Comparison of ENCODE assay signal across 19 cellular contexts in genomic region chr14:52723514-52724359, GRCh38. TPM values are rescaled to one million over a fixed set of nuclear protein-coding genes. Genes with fewer than 3 reads are reported as not detected.
DNase-seq lines count a peak whose midpoint lies in the region; ATAC-seq lines count a peak whose summit lies in the region.
"Had no signal": no experiment of that assay in that cellular context is flagged by ENCODE, and none has a peak within 500 bp of the region (broad histone marks: within the 10 kb centered on the region; RNA-seq: fewer than 3 reads in every experiment).

No MANE protein-coding gene starts in this region.

- H3K27me3 ChIP-seq in CD8-positive, alpha-beta memory T cell (ENCODE audit: insufficient read depth, low read length, poor library complexity, severe bottlenecking): no peaks in the 10 kb centered on the region
- H3K27me3 ChIP-seq in naive thymus-derived CD4-positive, alpha-beta T cell (ENCODE audit: control insufficient read depth in 2 of 2, insufficient read depth in 2 of 2, low read length in 2 of 2): no peaks in the 10 kb centered on the region
- H3K27me3 ChIP-seq: BE2C, SJSA1 had no signal

- peaks cover 10% of the 10 kb centered on the region for H3K4me1 Mint-ChIP-seq in activated CD8-positive, alpha-beta memory T cell treated with anti-CD3 and anti-CD28 coated beads, Interleukin-2, amount 10 ng/mL, durations not matched to agents 7 days and 5 days
- peaks cover 22 to 34% (median 33%) of the 10 kb centered on the region in 3 donors for H3K4me1 Mint-ChIP-seq in CD8-positive, alpha-beta memory T cell
- H3K4me1 Mint-ChIP-seq in activated CD4-positive, alpha-beta memory T cell treated with anti-CD3 and anti-CD28 coated beads, Interleukin-2, amount 10 ng/mL, durations not matched to agents 7 days and 5 days: peaks cover 16% of the 10 kb centered on the region
- peaks cover 16 to 42% (median 29%) of the 10 kb centered on the region in 7 donors for H3K4me1 Mint-ChIP-seq in naive thymus-derived CD4-positive, alpha-beta T cell

- H3K9me3 ChIP-seq in CD8-positive, alpha-beta memory T cell (ENCODE audit: low read length): no peaks in the 10 kb centered on the region
- no peaks in the 10 kb centered on the region for H3K9me3 ChIP-seq in naive thymus-derived CD4-positive, alpha-beta T cell (ENCODE audit: control insufficient read depth in 2 of 3, low read length in 3 of 3)
- H3K9me3 ChIP-seq: BE2C, SJSA1 had no signal

- no peak for DNase-seq in activated CD8-positive, alpha-beta memory T cell treated with anti-CD3 and anti-CD28 coated beads, Interleukin-2, amount 10 ng/mL, durations not matched to agents 7 days and 5 days
- DNase-seq in activated CD8-positive, alpha-beta memory T cell treated with anti-CD3 and anti-CD28 coated beads, Interleukin-2, amount 50 U/mL, for 4 hours: no peak
- DNase-seq in CD8-positive, alpha-beta memory T cell: no peak
- no peak for DNase-seq in activated CD4-positive, alpha-beta memory T cell treated with anti-CD3 and anti-CD28 coated beads, Interleukin-2, amount 10 ng/mL, durations not matched to agents 7 days and 5 days
- DNase-seq in naive thymus-derived CD4-positive, alpha-beta T cell: no peak
- DNase-seq in NCI-H1092 treated with DMSO at 0.1 percent for 48 hours (lab: John Stamatoyannopoulos, UW): no peak
- no peak for DNase-seq in SIG-M5 (lab: John Stamatoyannopoulos, UW)
- DNase-seq in iPS-NIHi11 (ENCODE audit: low spot score): no peak
- DNase-seq: amygdala; BE2C; GDM1; GM23248; head of caudate nucleus; NCI-H187; NCI-H2227 treated with DMSO at 0.1 percent for 48 hours; NCI-H82; nucleus accumbens; stimulated activated CD4-positive, alpha-beta T cell treated with anti-CD3 and anti-CD28 coated beads, Interleukin-12 subunit alpha, Interleukin-12 subunit beta, amount 100 ng/mL, for 4 hours had no signal

- H3K27me3 Mint-ChIP-seq in activated CD8-positive, alpha-beta memory T cell treated with anti-CD3 and anti-CD28 coated beads, Interleukin-2, amount 10 ng/mL, durations not matched to agents 7 days and 5 days: no peaks in the 10 kb centered on the region
- H3K27me3 Mint-ChIP-seq in CD8-positive, alpha-beta memory T cell: no peaks in the 10 kb centered on the region
- no peaks in the 10 kb centered on the region for H3K27me3 Mint-ChIP-seq in activated CD4-positive, alpha-beta memory T cell treated with anti-CD3 and anti-CD28 coated beads, Interleukin-2, amount 10 ng/mL, durations not matched to agents 7 days and 5 days
- H3K27me3 Mint-ChIP-seq in naive thymus-derived CD4-positive, alpha-beta T cell: no peaks in the 10 kb centered on the region

- POLR2A ChIA-PET in CD8-positive, alpha-beta memory T cell (lab: Charles Lee): interaction anchor here (1.0 kb wide), 1 partner anchor 16 kb away, joined by 3 read pairs; no protein-coding TSS in a partner anchor
- POLR2A ChIA-PET in activated CD4-positive, alpha-beta memory T cell treated with anti-CD3 and anti-CD28 coated beads, Interleukin-2, amount 10 ng/mL, durations not matched to agents 7 days and 5 days (lab: Charles Lee): interaction anchor here (0.8 to 2.9 kb wide), 4 partner anchors 8 to 18 kb away, joined by 3 to 8 read pairs (median 7); no protein-coding TSS in a partner anchor
- POLR2A ChIA-PET in naive thymus-derived CD4-positive, alpha-beta T cell (lab: Charles Lee): interaction anchor here (2.5 to 11.0 kb wide), 2 partner anchors 18 to 28 kb away, joined by 6 to 119 read pairs; partner anchors contain the start of gene ERO1A

- ATAC-seq in activated CD8-positive, alpha-beta memory T cell treated with anti-CD3 and anti-CD28 coated beads, Interleukin-2, amount 10 ng/mL, durations not matched to agents 7 days and 5 days: no peak
- no peak for ATAC-seq in naive thymus-derived CD4-positive, alpha-beta T cell

- intact Hi-C loops in naive thymus-derived CD4-positive, alpha-beta T cell (cut with micrococcal nuclease): loop anchor here in 1 of 2 donors (10.0 kb wide), 1 partner anchor 1629 kb away; the partner anchor contains the start of gene TRIM9

- no peak overlapping the region for H3K27ac ChIP-seq in CD8-positive, alpha-beta memory T cell (ENCODE audit: low read depth, low read length)
- peak overlapping the region; percentile 10 for H3K27ac ChIP-seq in naive thymus-derived CD4-positive, alpha-beta T cell (ENCODE audit: low read depth, low read length)
- H3K27ac ChIP-seq: GM23248, SJSA1 had no signal

- H3K27ac Mint-ChIP-seq in activated CD8-positive, alpha-beta memory T cell treated with anti-CD3 and anti-CD28 coated beads, Interleukin-2, amount 10 ng/mL, durations not matched to agents 7 days and 5 days: peak overlapping the region; percentile 13
- H3K27ac Mint-ChIP-seq in CD8-positive, alpha-beta memory T cell: peak overlapping the region; percentile 11 to 89 (median 68)
- H3K27ac Mint-ChIP-seq in activated CD4-positive, alpha-beta memory T cell treated with anti-CD3 and anti-CD28 coated beads, Interleukin-2, amount 10 ng/mL, durations not matched to agents 7 days and 5 days: peak overlapping the region; percentile 20
- H3K27ac Mint-ChIP-seq in naive thymus-derived CD4-positive, alpha-beta T cell: peak overlapping the region in 8 of 9 donors; percentile 42 to 91 (median 76)

- H3K9me3 Mint-ChIP-seq in activated CD8-positive, alpha-beta memory T cell treated with anti-CD3 and anti-CD28 coated beads, Interleukin-2, amount 10 ng/mL, durations not matched to agents 7 days and 5 days (ENCODE audit: low read depth): no peaks in the 10 kb centered on the region
- H3K9me3 Mint-ChIP-seq in CD8-positive, alpha-beta memory T cell: no peaks in the 10 kb centered on the region
- no peaks in the 10 kb centered on the region for H3K9me3 Mint-ChIP-seq in activated CD4-positive, alpha-beta memory T cell treated with anti-CD3 and anti-CD28 coated beads, Interleukin-2, amount 10 ng/mL, durations not matched to agents 7 days and 5 days
- H3K9me3 Mint-ChIP-seq in naive thymus-derived CD4-positive, alpha-beta T cell: no peaks in the 10 kb centered on the region

- peaks cover 44% of the 10 kb centered on the region for H3K36me3 Mint-ChIP-seq in activated CD8-positive, alpha-beta memory T cell treated with anti-CD3 and anti-CD28 coated beads, Interleukin-2, amount 10 ng/mL, durations not matched to agents 7 days and 5 days
- H3K36me3 Mint-ChIP-seq in CD8-positive, alpha-beta memory T cell: peaks cover 10 to 76% (median 18%) of the 10 kb centered on the region in 3 donors
- peaks cover 72% of the 10 kb centered on the region for H3K36me3 Mint-ChIP-seq in activated CD4-positive, alpha-beta memory T cell treated with anti-CD3 and anti-CD28 coated beads, Interleukin-2, amount 10 ng/mL, durations not matched to agents 7 days and 5 days (ENCODE audit: low read depth)
- peaks cover 8 to 30% (median 25%) of the 10 kb centered on the region in 5 donors for H3K36me3 Mint-ChIP-seq in naive thymus-derived CD4-positive, alpha-beta T cell

- CTCF ChIA-PET in activated CD8-positive, alpha-beta memory T cell treated with anti-CD3 and anti-CD28 coated beads, Interleukin-2, amount 10 ng/mL, durations not matched to agents 7 days and 5 days (lab: Charles Lee): interaction anchor here (0.7 to 1.1 kb wide), 2 partner anchors 12 kb away, joined by 3 to 4 read pairs; no protein-coding TSS in a partner anchor
- CTCF ChIA-PET in CD8-positive, alpha-beta memory T cell (lab: Charles Lee): interaction anchor here (0.8 to 1.5 kb wide), 3 partner anchors 12 to 22 kb away, joined by 3 to 4 read pairs (median 3); no protein-coding TSS in a partner anchor
- CTCF ChIA-PET in activated CD4-positive, alpha-beta memory T cell treated with anti-CD3 and anti-CD28 coated beads, Interleukin-2, amount 10 ng/mL, durations not matched to agents 7 days and 5 days (lab: Charles Lee): interaction anchor here (1.8 kb wide), 1 partner anchor 13 kb away, joined by 6 read pairs; no protein-coding TSS in a partner anchor
- CTCF ChIA-PET in naive thymus-derived CD4-positive, alpha-beta T cell (lab: Charles Lee): interaction anchor here (0.6 to 1.6 kb wide), 4 partner anchors 11 to 572 kb away, joined by 3 to 4 read pairs (median 3); no protein-coding TSS in a partner anchor

- H3K4me3 Mint-ChIP-seq in activated CD8-positive, alpha-beta memory T cell treated with anti-CD3 and anti-CD28 coated beads, Interleukin-2, amount 10 ng/mL, durations not matched to agents 7 days and 5 days: no peak overlapping the region
- peak overlapping the region in 1 of 7 donors; percentile 27 for H3K4me3 Mint-ChIP-seq in CD8-positive, alpha-beta memory T cell
- H3K4me3 Mint-ChIP-seq in activated CD4-positive, alpha-beta memory T cell treated with anti-CD3 and anti-CD28 coated beads, Interleukin-2, amount 10 ng/mL, durations not matched to agents 7 days and 5 days: no peak overlapping the region
- peak overlapping the region in 1 of 10 donors; percentile 4 for H3K4me3 Mint-ChIP-seq in naive thymus-derived CD4-positive, alpha-beta T cell

- H3K4me3 ChIP-seq in CD8-positive, alpha-beta memory T cell (ENCODE audit: low read length): no peak overlapping the region
- H3K4me3 ChIP-seq in naive thymus-derived CD4-positive, alpha-beta T cell (ENCODE audit: low read length): no peak overlapping the region
- H3K4me3 ChIP-seq: GM23248, SJSA1 had no signal

- peaks cover 4% of the 10 kb centered on the region for H3K4me1 ChIP-seq in CD8-positive, alpha-beta memory T cell (ENCODE audit: insufficient read depth, low read length)
- H3K4me1 ChIP-seq in naive thymus-derived CD4-positive, alpha-beta T cell (ENCODE audit: control insufficient read depth in 2 of 2, insufficient read depth in 2 of 2, low read length in 2 of 2): peaks cover 2 to 3% of the 10 kb centered on the region in 2 donors
- H3K4me1 ChIP-seq: BE2C, SJSA1 had no signal

- H3K36me3 ChIP-seq in CD8-positive, alpha-beta memory T cell (ENCODE audit: insufficient read depth, low read length): peaks cover 38% of the 10 kb centered on the region
- peaks cover 17 to 62% (median 26%) of the 10 kb centered on the region in 3 experiments for H3K36me3 ChIP-seq in naive thymus-derived CD4-positive, alpha-beta T cell (ENCODE audit: control insufficient read depth in 2 of 3, insufficient read depth in 3 of 3, low read length in 3 of 3)

RNA-seq across cellular contexts. Expression of gene STYX, which starts 6.2 kb away (rescaled TPM):
- 10 to 100 TPM; 18.5 to 20.7 TPM for total RNA-seq in activated CD8-positive, alpha-beta memory T cell treated with anti-CD3 and anti-CD28 coated beads, Interleukin-2, amount 10 ng/mL, durations not matched to agents 7 days and 5 days
- 10 to 100 TPM; 20.9 to 21.2 TPM for total RNA-seq in CD8-positive, alpha-beta memory T cell
- polyA plus RNA-seq in CD8-positive, alpha-beta memory T cell: 25.4 TPM
- total RNA-seq in activated CD4-positive, alpha-beta memory T cell treated with anti-CD3 and anti-CD28 coated beads, Interleukin-2, amount 10 ng/mL, durations not matched to agents 7 days and 5 days: 10 to 100 TPM; 21.0 to 25.1 TPM
- 10 to 100 TPM; 23.9 to 45.3 (median 29.2) TPM for total RNA-seq in naive thymus-derived CD4-positive, alpha-beta T cell
- polyA plus RNA-seq in naive thymus-derived CD4-positive, alpha-beta T cell: 10 to 100 TPM; 17.2 to 42.8 TPM

RNA-seq across cellular contexts. Expression of gene PSMC6, which starts 16.7 kb away (rescaled TPM):
- 10 to 100 TPM; 77.3 to 92.4 TPM for total RNA-seq in activated CD8-positive, alpha-beta memory T cell treated with anti-CD3 and anti-CD28 coated beads, Interleukin-2, amount 10 ng/mL, durations not matched to agents 7 days and 5 days
- 100 to 1,000 TPM; 113 to 123 TPM for total RNA-seq in CD8-positive, alpha-beta memory T cell
- 54.3 TPM for polyA plus RNA-seq in CD8-positive, alpha-beta memory T cell
- 10 to 100 TPM; 78.3 to 80.8 TPM for total RNA-seq in activated CD4-positive, alpha-beta memory T cell treated with anti-CD3 and anti-CD28 coated beads, Interleukin-2, amount 10 ng/mL, durations not matched to agents 7 days and 5 days
- total RNA-seq in naive thymus-derived CD4-positive, alpha-beta T cell: 100 to 1,000 TPM in 1 of 5 experiments, 10 to 100 TPM in 4; 84.8 to 131 (median 95.9) TPM
- polyA plus RNA-seq in naive thymus-derived CD4-positive, alpha-beta T cell: 10 to 100 TPM; 63.8 to 64.4 TPM

RNA-seq across cellular contexts. Expression of gene ERO1A, which starts 28.4 kb away (rescaled TPM):
- 100 to 1,000 TPM; 167 to 183 TPM for total RNA-seq in activated CD8-positive, alpha-beta memory T cell treated with anti-CD3 and anti-CD28 coated beads, Interleukin-2, amount 10 ng/mL, durations not matched to agents 7 days and 5 days
- total RNA-seq in CD8-positive, alpha-beta memory T cell: 10 to 100 TPM; 87.6 to 96.6 TPM
- polyA plus RNA-seq in CD8-positive, alpha-beta memory T cell: 47.0 TPM
- total RNA-seq in activated CD4-positive, alpha-beta memory T cell treated with anti-CD3 and anti-CD28 coated beads, Interleukin-2, amount 10 ng/mL, durations not matched to agents 7 days and 5 days: 100 to 1,000 TPM; 256 to 270 TPM
- 100 to 1,000 TPM in 1 of 5 experiments, 10 to 100 TPM in 4; 65.3 to 201 (median 68.7) TPM for total RNA-seq in naive thymus-derived CD4-positive, alpha-beta T cell
- polyA plus RNA-seq in naive thymus-derived CD4-positive, alpha-beta T cell: 10 to 100 TPM; 32.1 to 33.8 TPM

Comparison
In these comparisons a context has a peak if more than half of its experiments do, and no peak if none do; other contexts are left out.
1. H3K27ac Mint-ChIP-seq: peak in every context shown above with its lines; median percentile 76 in naive thymus-derived CD4-positive, alpha-beta T cell; 68 in CD8-positive, alpha-beta memory T cell; 20 in activated CD4-positive, alpha-beta memory T cell treated with anti-CD3 and anti-CD28 coated beads, Interleukin-2, amount 10 ng/mL, durations not matched to agents 7 days and 5 days; 13 in activated CD8-positive, alpha-beta memory T cell treated with anti-CD3 and anti-CD28 coated beads, Interleukin-2, amount 10 ng/mL, durations not matched to agents 7 days and 5 days.